14 cellular contexts compared by ENCODE assay signal in genomic region chr5:136064510-136064909, GRCh38. TPM values are rescaled to one million over a fixed set of nuclear protein-coding genes. Genes with fewer than 3 reads are reported as not detected.
DNase-seq lines count a peak whose midpoint lies in the region; ATAC-seq and TF ChIP-seq lines count a peak whose summit lies in the region.
"Had no signal": no experiment of that assay in that cellular context is flagged by ENCODE, and none has a peak within 500 bp of the region (broad histone marks: within the 10 kb centered on the region; RNA-seq: fewer than 3 reads in every experiment).

No MANE protein-coding gene starts in this region.

- H3F3A ChIP-seq in PC-3 (ENCODE audit: low read length, unreplicated experiment), result no peaks in the 10 kb centered on the region

- H2AFZ ChIP-seq in PC-3 (ENCODE audit: low read length), result no peak overlapping the region

- H4K20me1 ChIP-seq in PC-3 (ENCODE audit: low read length), result no peaks in the 10 kb centered on the region

- TF ChIP-seq CTCF in PC-3 (conservative IDR thresholded peaks at IDR 0.05; ENCODE audit: low read depth, low read length), result peak; percentile 47
- peak; percentile 29 for TF ChIP-seq CTCF in fibroblast of mammary gland (conservative IDR thresholded peaks at IDR 0.05; ENCODE audit: control insufficient read depth, insufficient read depth, low read depth, low read length)
- TF ChIP-seq CTCF in sigmoid colon (IDR thresholded peaks at IDR 0.05), result no peak
- no peak for TF ChIP-seq CTCF in GM13977 (IDR thresholded peaks at IDR 0.05; ENCODE audit: extremely low read depth, insufficient read depth, missing control alignments)

- in situ Hi-C loops in GM13977 (cut with MboI; ENCODE audit: low pct_unique_long_range_greater_than_20kb, low sequenced_read_pairs, unreplicated experiment), result no loop called here

- no peak for TF ChIP-seq POLR2A in sigmoid colon (IDR thresholded peaks at IDR 0.05)

- ATAC-seq in PC-3 (peak; percentile 40; the same call in 1 of the 2 replicates), HG02588 (IDR thresholded peaks at IDR 0.05; ENCODE audit: unreplicated experiment) (no peak)

- no peaks in the 10 kb centered on the region for H3K9me3 ChIP-seq in PC-3 (ENCODE audit: low read length)
- H3K9me3 ChIP-seq in sigmoid colon, result no peaks in the 10 kb centered on the region
- H3K9me3 ChIP-seq: thyroid gland had no signal

- DNase-seq in activated CD8-positive, alpha-beta memory T cell treated with anti-CD3 and anti-CD28 coated beads for 24 hours, result peak; percentile 21
- no peak for DNase-seq in activated CD8-positive, alpha-beta memory T cell treated with anti-CD3 and anti-CD28 coated beads, Interleukin-2, amount 50 U/mL, for 4 hours
- DNase-seq in PC-3, result peak; percentile 15
- DNase-seq in fibroblast of mammary gland (ENCODE audit: low read depth), result peak; percentile 44
- DNase-seq in sigmoid colon, result no peak
- no peak for DNase-seq in NCI-H1092 (lab: John Stamatoyannopoulos, UW)
- DNase-seq in GM13977 (ENCODE audit: low spot score), result no peak
- DNase-seq: activated CD4-positive, alpha-beta T cell treated with anti-CD3 and anti-CD28 coated beads, Interleukin-2, amount 10 ng/mL, durations not matched to agents 24 days and 14 days; activated naive CD4-positive, alpha-beta T cell treated with anti-CD3 and anti-CD28 coated beads, Interleukin-2, amount 50 U/mL, for 16 hours; effector CD8-positive, alpha-beta T cell; HCEC 1CT; KG1; thyroid gland had no signal

- H3K9me2 ChIP-seq in PC-3 (replicated peaks; ENCODE audit: low read length), result no peaks in the 10 kb centered on the region

- WGBS in sigmoid colon, 2 donors, result 89 to 90% methylated on average over 4 of the region's 4 CpGs

- H3K36me3 ChIP-seq in PC-3 (ENCODE audit: low read depth, low read length), result no peaks in the 10 kb centered on the region
- peaks cover 0 to 26% (median 0%) of the 10 kb centered on the region in 4 donors for H3K36me3 ChIP-seq in sigmoid colon
- H3K36me3 ChIP-seq: thyroid gland had no signal

- POLR2A ChIA-PET in PC-3 (lab: Charles Lee; ENCODE audit: unreplicated experiment), result no interaction called here

- H3K4me1 ChIP-seq in PC-3 (ENCODE audit: insufficient read depth, low read length), result no peaks in the 10 kb centered on the region
- H3K4me1 ChIP-seq in sigmoid colon, result peaks cover 0 to 59% (median 35%) of the 10 kb centered on the region in 4 donors

- no peak for TF ChIP-seq EP300 in sigmoid colon (IDR thresholded peaks at IDR 0.05)

- no peak overlapping the region for H3K9ac ChIP-seq in PC-3 (ENCODE audit: low read length)

- intact Hi-C loops in PC-3 (cut with micrococcal nuclease) (loop anchor here (1.0 to 10.0 kb wide), 3 partner anchors 110 to 500 kb away; no protein-coding TSS in a partner anchor), sigmoid colon (cut with DNase I) (loop anchor here (5.0 kb wide), 1 partner anchor 177 kb away; no protein-coding TSS in a partner anchor)

- no TSS peak for BruUV-seq in PC-3 (replicated peaks; lab: Mats Ljungman, UMichigan)

- H3K27ac ChIP-seq in PC-3 (ENCODE audit: low read length) (no peak overlapping the region), sigmoid colon (peak overlapping the region in 3 of 4 donors; percentile 71 to 80 (median 75))
- H3K27ac ChIP-seq: thyroid gland had no signal

- no peaks in the 10 kb centered on the region for H3K27me3 ChIP-seq in PC-3 (ENCODE audit: low read length)
- H3K27me3 ChIP-seq in sigmoid colon, result no peaks in the 10 kb centered on the region
- H3K27me3 ChIP-seq: thyroid gland had no signal

- CTCF ChIA-PET in PC-3 (lab: Charles Lee), result interaction anchor here (0.6 kb wide), 1 partner anchor 119 kb away, joined by 3 read pairs; no protein-coding TSS in a partner anchor

- H3K4me3 ChIP-seq in PC-3 (ENCODE audit: low read length) (no peak overlapping the region), fibroblast of mammary gland (ENCODE audit: control insufficient read depth, low read depth, low read length) (no peak overlapping the region), sigmoid colon (no peak overlapping the region)
- H3K4me3 ChIP-seq: thyroid gland had no signal

- H3K79me2 ChIP-seq in PC-3 (ENCODE audit: low read length), result no peaks in the 10 kb centered on the region

- H3K4me2 ChIP-seq in PC-3 (ENCODE audit: low read length), result no peak overlapping the region

RNA-seq across cellular contexts. Expression of gene TGFBI, which starts 35.7 kb away (rescaled TPM):
- 4.5 and 4.8 TPM in 2 replicates for total RNA-seq in PC-3 (2014; rRNA removed)
- total RNA-seq in sigmoid colon, result 100 to 1,000 TPM in 2 of 4 donors, 10 to 100 TPM in 2; 49.2 to 178 (median 91.6) TPM
- polyA plus RNA-seq in sigmoid colon, result 100 to 1,000 TPM in 1 of 3 donors, 10 to 100 TPM in 2; 48.6 to 106 (median 65.3) TPM
- total RNA-seq: activated CD4-positive, alpha-beta T cell treated with anti-CD3 and anti-CD28 coated beads, Interleukin-2, amount 10 ng/mL, durations not matched to agents 24 days and 14 days had no signal

Comparison
In these comparisons a context has a peak if more than half of its experiments do, and no peak if none do; other contexts are left out.
1. DNase-seq: peak in activated CD8-positive, alpha-beta memory T cell treated with anti-CD3 and anti-CD28 coated beads for 24 hours (single experiment), PC-3 (single experiment) and fibroblast of mammary gland (single experiment); none in activated CD8-positive, alpha-beta memory T cell treated with anti-CD3 and anti-CD28 coated beads, Interleukin-2, amount 50 U/mL, for 4 hours (single experiment), sigmoid colon (single experiment), NCI-H1092 (single experiment) and GM13977 (single experiment).
2. CTCF ChIP-seq: peak in PC-3 (single experiment) and fibroblast of mammary gland (single experiment); none in sigmoid colon (0 of 4) and GM13977 (single experiment).